13 cellular contexts compared by ENCODE assay signal in the genomic region with DNA sequence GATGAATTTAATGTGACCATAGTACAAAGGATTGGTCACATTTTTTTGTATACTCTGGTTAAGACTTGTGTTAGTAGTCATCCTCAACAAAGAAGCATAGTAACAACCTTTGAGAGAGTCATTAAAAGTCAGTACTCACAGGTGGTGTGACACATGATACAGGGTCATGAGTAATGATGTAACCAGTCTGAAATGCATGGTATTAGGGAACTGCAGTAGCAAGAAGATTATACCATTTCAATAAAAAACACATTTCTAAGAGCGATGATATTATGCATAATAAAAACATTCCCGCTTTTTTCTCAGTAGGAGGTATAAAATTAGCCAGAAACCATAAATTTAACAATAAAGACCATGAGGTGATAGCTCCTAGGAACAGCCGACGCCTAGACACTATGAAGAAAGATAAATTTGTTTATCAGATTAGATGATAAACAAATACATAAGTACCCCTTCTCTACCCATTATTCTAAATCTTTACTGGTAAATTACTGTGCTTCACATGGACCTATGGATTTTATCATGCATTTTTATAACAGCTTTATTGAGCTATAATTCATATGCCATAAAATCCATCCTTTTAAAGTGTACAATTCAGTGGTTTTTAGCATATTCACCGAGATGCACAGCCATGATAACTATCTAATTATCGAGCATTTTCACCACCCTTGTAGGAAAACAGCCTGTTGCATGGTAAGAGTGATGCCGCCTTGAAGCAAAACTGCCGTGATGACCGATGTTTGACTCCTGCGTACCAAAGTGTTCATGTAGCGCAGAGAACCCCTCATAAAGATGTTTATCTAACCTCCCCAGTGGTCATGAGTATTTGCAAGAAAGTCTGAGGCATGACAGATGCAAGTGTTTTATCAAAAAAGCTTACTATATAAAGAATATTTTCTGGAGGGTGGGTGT. TPM values are rescaled to one million over a fixed set of nuclear protein-coding genes. Genes with fewer than 3 reads are reported as not detected.
DNase-seq lines count a peak whose midpoint lies in the region; ATAC-seq and FAIRE-seq lines count a peak whose summit lies in the region.
"Had no signal": no experiment of that assay in that cellular context is flagged by ENCODE, and none has a peak within 500 bp of the region (broad histone marks: within the 10 kb centered on the region; RNA-seq: fewer than 3 reads in every experiment).

No MANE protein-coding gene starts in this region.

- H2BK15ac ChIP-seq in neuronal stem cell (ENCODE audit: low read length) = no peak overlapping the region

- ATAC-seq in GM21526 (IDR thresholded peaks at IDR 0.05; ENCODE audit: low FRiP score, unreplicated experiment) = no peak
- ATAC-seq: left cardiac atrium had no signal

- no peaks in the 10 kb centered on the region for H3K4me1 ChIP-seq in neuronal stem cell (ENCODE audit: control insufficient read depth in 2 of 2, insufficient read depth in 1 of 2, low read depth in 1 of 2, low read length in 2 of 2)
- H3K4me1 ChIP-seq: right atrium auricular region had no signal

- no peak overlapping the region for H2BK5ac ChIP-seq in neuronal stem cell (ENCODE audit: low read length)

- no peaks in the 10 kb centered on the region for H3K36me3 ChIP-seq in neuronal stem cell (replicated peaks in 1 of 2; ENCODE audit: control insufficient read depth in 2 of 2, insufficient read depth in 2 of 2, low read length in 2 of 2)
- H3K36me3 ChIP-seq: right atrium auricular region had no signal

- no peak overlapping the region for H3K9ac ChIP-seq in neuronal stem cell (ENCODE audit: low read depth, low read length, poor library complexity)

- WGBS in neuronal stem cell (ENCODE audit: extremely low coverage in 2 of 2, insufficient read length in 2 of 2, insufficient replicate concordance in 1 of 2), 2 donors = no CpG with 5 or more reads among the region's 11 CpGs

- no peak overlapping the region for H4K8ac ChIP-seq in neuronal stem cell (ENCODE audit: low read depth, low read length)

- H3K27ac ChIP-seq in neuronal stem cell (replicated peaks; ENCODE audit: low read length) = no peak overlapping the region
- H3K27ac ChIP-seq: right atrium auricular region had no signal

- H3K9me3 ChIP-seq in neuronal stem cell (replicated peaks in 1 of 2; ENCODE audit: control insufficient read depth in 2 of 2, insufficient read depth in 1 of 2, low read depth in 1 of 2, low read length in 2 of 2) = no peaks in the 10 kb centered on the region

- FAIRE-seq in endometrium (lab: Jason Lieb, UNC) = peak; percentile 84
- FAIRE-seq: GM19239 had no signal

- H3K18ac ChIP-seq in neuronal stem cell (ENCODE audit: low read length) = no peak overlapping the region

- no peak overlapping the region for H4K91ac ChIP-seq in neuronal stem cell (ENCODE audit: low read depth, low read length, poor library complexity)

- H2AFZ ChIP-seq in neuronal stem cell (ENCODE audit: low read length) = no peak overlapping the region

- no peaks in the 10 kb centered on the region for H3K79me1 ChIP-seq in neuronal stem cell (ENCODE audit: low read depth, low read length)

- H2AK5ac ChIP-seq in neuronal stem cell (ENCODE audit: low read depth, low read length) = no peak overlapping the region

- no peaks in the 10 kb centered on the region for H3K27me3 ChIP-seq in neuronal stem cell (ENCODE audit: control insufficient read depth in 3 of 3, insufficient read depth in 3 of 3, low read depth in 1 of 3, low read length in 3 of 3)
- H3K27me3 ChIP-seq: right atrium auricular region had no signal

- H3K4ac ChIP-seq in neuronal stem cell (ENCODE audit: low read length) = no peak overlapping the region

- no peak overlapping the region for H3K14ac ChIP-seq in neuronal stem cell (ENCODE audit: low read length)

- H3K23ac ChIP-seq in neuronal stem cell (ENCODE audit: low read depth, low read length, poor library complexity) = no peak overlapping the region

- H3K4me3 ChIP-seq in neuronal stem cell (ENCODE audit: low read length in 2 of 2) = no peak overlapping the region
- H3K4me3 ChIP-seq: right atrium auricular region had no signal

- DNase-seq in HCEC 1CT = peak; percentile 60
- peak; percentile 52 for DNase-seq in NCI-H226
- peak; percentile 93 for DNase-seq in renal cortical epithelial cell (ENCODE audit: low read depth)
- DNase-seq in putamen (ENCODE audit: low spot score) = no peak
- no peak for DNase-seq in neuronal stem cell (ENCODE audit: low spot score)
- DNase-seq in nucleus accumbens (lab: John Stamatoyannopoulos, UW) = no peak
- DNase-seq: activated naive CD4-positive, alpha-beta T cell treated with anti-CD3 and anti-CD28 coated beads, Interleukin-2, amount 50 U/mL, for 16 hours; KG1; left cardiac atrium had no signal

- H3K4me2 ChIP-seq in neuronal stem cell (ENCODE audit: insufficient read depth, low read length, poor library complexity, severe bottlenecking) = no peak overlapping the region

- no peak overlapping the region for H2BK12ac ChIP-seq in neuronal stem cell (ENCODE audit: low read length)

- no peak overlapping the region for H2BK120ac ChIP-seq in neuronal stem cell (ENCODE audit: low read depth, low read length)

RNA-seq across cellular contexts. Expression of a gene that starts 41.8 kb away (rescaled TPM):
- not detected in 2 replicates for total RNA-seq in renal cortical epithelial cell
- 0.35 TPM for polyA plus RNA-seq in neuronal stem cell (2013, experiment 1 of 2)
- polyA plus RNA-seq in neuronal stem cell (2013, experiment 2 of 2) = 0.22 TPM

Comparison
In these comparisons a context has a peak if more than half of its experiments do, and no peak if none do; other contexts are left out.
1. DNase-seq: peak in HCEC 1CT (single experiment), NCI-H226 (single experiment) and renal cortical epithelial cell (single experiment); none in putamen (single experiment), neuronal stem cell (single experiment) and nucleus accumbens (0 of 56).